In genomic region chr1:207745285-207745684, GRCh38 we compare ENCODE assay signal across 1 cellular context.
TF ChIP-seq lines count a peak whose summit lies in the region.

No MANE protein-coding gene starts in this region.

TF ChIP-seq in K562, 482 proteins besides CTCF, POLR2A, EP300 and RAD21 (continued from another document):
- TF ChIP-seq ZNF830 (CRISPR knock-in tag; IDR thresholded peaks at IDR 0.05) = no peak
- peak; percentile 74 for TF ChIP-seq MEIS2 (IDR thresholded peaks at IDR 0.05; ENCODE audit: partially characterized antibody)
- no peak for TF ChIP-seq CBX2 (IDR thresholded peaks at IDR 0.05; ENCODE audit: insufficient read depth, low read length, poor library complexity, severe bottlenecking)
- 0 out of 2 replicates have a peak, but pooled peaks have one; percentile 31 for TF ChIP-seq JUND (IDR thresholded peaks at IDR 0.05; ENCODE audit: borderline replicate concordance, low read depth, low read length)
- no peak for TF ChIP-seq JUND (tag; IDR thresholded peaks at IDR 0.05; ENCODE audit: borderline replicate concordance, low read depth, low read length)
- TF ChIP-seq ZNF41 (CRISPR knock-in tag; conservative IDR thresholded peaks at IDR 0.05) = no peak
- TF ChIP-seq SAP30 (IDR thresholded peaks at IDR 0.05; ENCODE audit: borderline replicate concordance, insufficient read depth, low read depth, low read length, poor library complexity, severe bottlenecking) = no peak
- no peak for TF ChIP-seq RBM34 (IDR thresholded peaks at IDR 0.05; ENCODE audit: borderline replicate concordance, insufficient read depth, low read length)
- TF ChIP-seq ZSCAN29 (IDR thresholded peaks at IDR 0.05) = no peak
- no peak for TF ChIP-seq ATF2 (CRISPR knock-in tag; IDR thresholded peaks at IDR 0.05)
- no peak for TF ChIP-seq HDAC2 (IDR thresholded peaks at IDR 0.05)
- peak; percentile 28; the same call in 1 of the 2 replicates for TF ChIP-seq ATF3 (IDR thresholded peaks at IDR 0.05)
- no peak for TF ChIP-seq ATF3 (CRISPR knock-in tag; conservative IDR thresholded peaks at IDR 0.05)
- no peak for TF ChIP-seq MXD1 (CRISPR knock-in tag; IDR thresholded peaks at IDR 0.05; ENCODE audit: borderline replicate concordance, poor library complexity, severe bottlenecking)
- TF ChIP-seq ZFP36 (IDR thresholded peaks at IDR 0.05; ENCODE audit: low read depth, low read length, partially characterized antibody) = no peak
- no peak for TF ChIP-seq POLR2G (IDR thresholded peaks at IDR 0.05; ENCODE audit: low read depth, low read length)
- TF ChIP-seq NFIX (CRISPR knock-in tag; IDR thresholded peaks at IDR 0.05; ENCODE audit: low read depth) = no peak
- TF ChIP-seq IRF2 (CRISPR knock-in tag; IDR thresholded peaks at IDR 0.05) = no peak
- TF ChIP-seq ZBTB11 (CRISPR knock-in tag; IDR thresholded peaks at IDR 0.05) = no peak
- no peak for TF ChIP-seq TCF3 (CRISPR knock-in tag; IDR thresholded peaks at IDR 0.05)
- no peak for TF ChIP-seq TEAD2 (tag; IDR thresholded peaks at IDR 0.05)
- TF ChIP-seq ZBTB5 (IDR thresholded peaks at IDR 0.05) = no peak
- TF ChIP-seq FOXA3 (CRISPR knock-in tag; conservative IDR thresholded peaks at IDR 0.05 in 1 of 2, IDR thresholded peaks at IDR 0.05 in 1 of 2) = no peak
- TF ChIP-seq ZBTB43 (CRISPR knock-in tag; IDR thresholded peaks at IDR 0.05) = no peak
- no peak for TF ChIP-seq YBX1 (IDR thresholded peaks at IDR 0.05)
- no peak for TF ChIP-seq RHOXF2B (CRISPR knock-in tag; conservative IDR thresholded peaks at IDR 0.05)
